In genomic region chr5:57276353-57276752, GRCh38 we compare ENCODE assay signal across 19 cellular contexts.
"Had no signal": no experiment of that assay in that cellular context is flagged by ENCODE, and none has a peak within 500 bp of the region (broad histone marks: within the 10 kb centered on the region; RNA-seq: fewer than 3 reads in every experiment).

No MANE protein-coding gene starts in this region.

- H3K9me3 Mint-ChIP-seq: activated CD4-positive, alpha-beta memory T cell treated with anti-CD3 and anti-CD28 coated beads, Interleukin-2, amount 10 ng/mL, durations not matched to agents 7 days and 5 days; activated CD4-positive, alpha-beta T cell treated with anti-CD3 and anti-CD28 coated beads, Interleukin-2, amount 10 ng/mL, durations not matched to agents 7 days and 5 days; activated naive CD8-positive, alpha-beta T cell treated with anti-CD3 and anti-CD28 coated beads, Interleukin-2, amount 10 ng/mL, durations not matched to agents 7 days and 5 days; effector memory CD8-positive, alpha-beta T cell; T-helper 2 cell treated with Interferon-gamma antibody and Interleukin-4, amounts not matched to agents 5 μg/mL and 100 μg/mL, for 36 hours had no signal

- H3K4me3 Mint-ChIP-seq: activated CD4-positive, alpha-beta memory T cell treated with anti-CD3 and anti-CD28 coated beads, Interleukin-2, amount 10 ng/mL, durations not matched to agents 7 days and 5 days; activated CD4-positive, alpha-beta T cell treated with anti-CD3 and anti-CD28 coated beads, Interleukin-2, amount 10 ng/mL, durations not matched to agents 7 days and 5 days; activated CD8-positive, alpha-beta memory T cell treated with anti-CD3 and anti-CD28 coated beads, Interleukin-2, amount 10 ng/mL, durations not matched to agents 7 days and 5 days; activated naive CD8-positive, alpha-beta T cell treated with anti-CD3 and anti-CD28 coated beads, Interleukin-2, amount 10 ng/mL, durations not matched to agents 7 days and 5 days; effector memory CD8-positive, alpha-beta T cell; naive thymus-derived CD4-positive, alpha-beta T cell; T-helper 2 cell treated with Interferon-gamma antibody and Interleukin-4, amounts not matched to agents 5 μg/mL and 100 μg/mL, for 36 hours had no signal

- H3K27ac Mint-ChIP-seq: activated CD4-positive, alpha-beta memory T cell treated with anti-CD3 and anti-CD28 coated beads, Interleukin-2, amount 10 ng/mL, durations not matched to agents 7 days and 5 days; activated CD4-positive, alpha-beta T cell treated with anti-CD3 and anti-CD28 coated beads, Interleukin-2, amount 10 ng/mL, durations not matched to agents 7 days and 5 days; activated CD8-positive, alpha-beta memory T cell treated with anti-CD3 and anti-CD28 coated beads, Interleukin-2, amount 10 ng/mL, durations not matched to agents 7 days and 5 days; activated naive CD8-positive, alpha-beta T cell treated with anti-CD3 and anti-CD28 coated beads, Interleukin-2, amount 10 ng/mL, durations not matched to agents 7 days and 5 days; effector memory CD8-positive, alpha-beta T cell; naive thymus-derived CD4-positive, alpha-beta T cell; T-helper 2 cell treated with Interferon-gamma antibody and Interleukin-4, amounts not matched to agents 5 μg/mL and 100 μg/mL, for 36 hours had no signal

- DNase-seq: activated CD4-positive, alpha-beta memory T cell treated with anti-CD3 and anti-CD28 coated beads, Interleukin-2, amount 10 ng/mL, durations not matched to agents 7 days and 5 days; activated CD8-positive, alpha-beta memory T cell treated with anti-CD3 and anti-CD28 coated beads, Interleukin-2, amount 10 ng/mL, durations not matched to agents 7 days and 5 days; activated naive CD4-positive, alpha-beta T cell; activated naive CD8-positive, alpha-beta T cell treated with anti-CD3 and anti-CD28 coated beads, Interleukin-2, amount 10 ng/mL, durations not matched to agents 7 days and 5 days; amniotic stem cell; brain microvascular endothelial cell; cortex of kidney; effector memory CD8-positive, alpha-beta T cell; gastrocnemius medialis; glutamatergic neuron; left ventricle myocardium inferior; naive thymus-derived CD4-positive, alpha-beta T cell; nucleus accumbens; pancreas; sigmoid colon; small intestine; stimulated activated CD4-positive, alpha-beta T cell treated with anti-CD3 and anti-CD28 coated beads, Interleukin-2, amount 100 ng/mL, for 24 hours had no signal

- ATAC-seq: activated CD8-positive, alpha-beta memory T cell treated with anti-CD3 and anti-CD28 coated beads, Interleukin-2, amount 10 ng/mL, durations not matched to agents 7 days and 5 days; effector memory CD8-positive, alpha-beta T cell; gastrocnemius medialis; naive thymus-derived CD4-positive, alpha-beta T cell; pancreas had no signal

- H3K4me1 Mint-ChIP-seq: activated CD4-positive, alpha-beta memory T cell treated with anti-CD3 and anti-CD28 coated beads, Interleukin-2, amount 10 ng/mL, durations not matched to agents 7 days and 5 days; activated CD4-positive, alpha-beta T cell treated with anti-CD3 and anti-CD28 coated beads, Interleukin-2, amount 10 ng/mL, durations not matched to agents 7 days and 5 days; activated CD8-positive, alpha-beta memory T cell treated with anti-CD3 and anti-CD28 coated beads, Interleukin-2, amount 10 ng/mL, durations not matched to agents 7 days and 5 days; naive thymus-derived CD4-positive, alpha-beta T cell had no signal

- H3K36me3 Mint-ChIP-seq: activated CD8-positive, alpha-beta memory T cell treated with anti-CD3 and anti-CD28 coated beads, Interleukin-2, amount 10 ng/mL, durations not matched to agents 7 days and 5 days; activated naive CD8-positive, alpha-beta T cell treated with anti-CD3 and anti-CD28 coated beads, Interleukin-2, amount 10 ng/mL, durations not matched to agents 7 days and 5 days had no signal
